11 cellular contexts compared by ENCODE assay signal in genomic region chr10:91711885-91712284, GRCh38.
A peak's percentile ranks its signal among the peaks of the same experiment; 100 is the strongest.
DNase-seq lines count a peak whose midpoint lies in the region; ATAC-seq and TF ChIP-seq lines count a peak whose summit lies in the region.
"Had no signal": no experiment of that assay in that cellular context is flagged by ENCODE, and none has a peak within 500 bp of the region (broad histone marks: within the 10 kb centered on the region; RNA-seq: fewer than 3 reads in every experiment).

No MANE protein-coding gene starts in this region.

- ATAC-seq in GM19035 (IDR thresholded peaks at IDR 0.05; ENCODE audit: unreplicated experiment) (peak; percentile 54), HG02610 (IDR thresholded peaks at IDR 0.05; ENCODE audit: unreplicated experiment) (peak; percentile 72), HG03575 (IDR thresholded peaks at IDR 0.05; ENCODE audit: extremely low read depth, insufficient number of reproducible peaks, low FRiP score, unreplicated experiment) (peak; percentile 52)
- ATAC-seq in stimulated activated memory B cell treated with anti-CD40 and anti-IgM and Interleukin-4, amounts not matched to agents 10 μg/mL and 1 μg/mL and 100 μg/mL, for 72 hours = no peak

- no peaks in the 10 kb centered on the region for H3K36me3 Mint-ChIP-seq in osteocyte (ENCODE audit: unreplicated experiment)
- no peaks in the 10 kb centered on the region for H3K36me3 Mint-ChIP-seq in stimulated activated memory B cell treated with anti-CD40 and anti-IgM and Interleukin-4, amounts not matched to agents 10 μg/mL and 1 μg/mL and 100 μg/mL, for 72 hours
- H3K36me3 Mint-ChIP-seq: activated naive CD8-positive, alpha-beta T cell had no signal

- peaks cover 40% of the 10 kb centered on the region for H3K4me1 Mint-ChIP-seq in osteocyte (ENCODE audit: unreplicated experiment)
- H3K4me1 Mint-ChIP-seq in stimulated activated memory B cell treated with anti-CD40 and anti-IgM and Interleukin-4, amounts not matched to agents 10 μg/mL and 1 μg/mL and 100 μg/mL, for 72 hours = no peaks in the 10 kb centered on the region
- H3K4me1 Mint-ChIP-seq: activated CD4-positive, alpha-beta memory T cell treated with anti-CD3 and anti-CD28 coated beads, Interleukin-2, amount 10 ng/mL, durations not matched to agents 7 days and 5 days had no signal

- peaks cover 4% of the 10 kb centered on the region for H3K9me3 Mint-ChIP-seq in osteocyte (ENCODE audit: unreplicated experiment)
- no peaks in the 10 kb centered on the region for H3K9me3 Mint-ChIP-seq in stimulated activated memory B cell treated with anti-CD40 and anti-IgM and Interleukin-4, amounts not matched to agents 10 μg/mL and 1 μg/mL and 100 μg/mL, for 72 hours
- H3K9me3 Mint-ChIP-seq: activated CD4-positive, alpha-beta memory T cell treated with anti-CD3 and anti-CD28 coated beads, Interleukin-2, amount 10 ng/mL, durations not matched to agents 7 days and 5 days had no signal

- no peaks in the 10 kb centered on the region for H3K27me3 Mint-ChIP-seq in osteocyte (ENCODE audit: unreplicated experiment)
- H3K27me3 Mint-ChIP-seq in stimulated activated memory B cell treated with anti-CD40 and anti-IgM and Interleukin-4, amounts not matched to agents 10 μg/mL and 1 μg/mL and 100 μg/mL, for 72 hours = peaks cover 27% of the 10 kb centered on the region

- peak overlapping the region; percentile 64 for H3K27ac Mint-ChIP-seq in osteocyte (ENCODE audit: unreplicated experiment)
- H3K27ac Mint-ChIP-seq in stimulated activated memory B cell treated with anti-CD40 and anti-IgM and Interleukin-4, amounts not matched to agents 10 μg/mL and 1 μg/mL and 100 μg/mL, for 72 hours = no peak overlapping the region
- H3K27ac Mint-ChIP-seq: activated CD4-positive, alpha-beta memory T cell treated with anti-CD3 and anti-CD28 coated beads, Interleukin-2, amount 10 ng/mL, durations not matched to agents 7 days and 5 days; activated naive CD8-positive, alpha-beta T cell had no signal

- TF ChIP-seq CTCF in osteocyte (IDR thresholded peaks at IDR 0.05) = no peak

- no peak overlapping the region for H3K4me3 Mint-ChIP-seq in osteocyte (ENCODE audit: unreplicated experiment)
- no peak overlapping the region for H3K4me3 Mint-ChIP-seq in stimulated activated memory B cell treated with anti-CD40 and anti-IgM and Interleukin-4, amounts not matched to agents 10 μg/mL and 1 μg/mL and 100 μg/mL, for 72 hours
- H3K4me3 Mint-ChIP-seq: activated CD4-positive, alpha-beta memory T cell treated with anti-CD3 and anti-CD28 coated beads, Interleukin-2, amount 10 ng/mL, durations not matched to agents 7 days and 5 days; activated naive CD8-positive, alpha-beta T cell had no signal

- DNase-seq in osteocyte (ENCODE audit: extremely low spot score, unreplicated experiment) (no peak), NCI-H82 (lab: John Stamatoyannopoulos, UW) (no peak), NCI-H1417 (lab: John Stamatoyannopoulos, UW) (no peak), SW480 (ENCODE audit: low spot score) (no peak)
- DNase-seq: activated CD4-positive, alpha-beta memory T cell treated with anti-CD3 and anti-CD28 coated beads, Interleukin-2, amount 10 ng/mL, durations not matched to agents 7 days and 5 days; COR-L47 had no signal
